12 cellular contexts compared by ENCODE assay signal in the genomic region with DNA sequence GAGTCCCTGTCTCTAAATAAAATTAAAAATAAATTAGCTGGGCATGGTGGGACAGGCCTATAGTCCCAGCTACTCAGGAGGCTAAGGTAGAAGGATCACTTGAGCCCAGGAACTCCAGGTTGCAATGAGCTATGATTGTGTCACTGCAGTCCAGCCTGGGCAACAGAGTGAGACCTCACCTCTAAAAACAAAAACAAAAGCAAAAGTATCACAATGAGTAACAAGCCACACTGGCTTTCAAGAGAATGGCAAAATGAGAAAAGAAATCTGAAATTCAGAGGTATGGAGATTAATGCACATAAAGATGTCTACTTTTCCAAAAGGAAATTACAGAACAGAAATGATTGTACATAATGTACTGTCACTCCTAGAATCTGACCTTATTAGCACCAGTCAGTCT.
DNase-seq lines count a peak whose midpoint lies in the region; ATAC-seq, FAIRE-seq and TF ChIP-seq lines count a peak whose summit lies in the region.
"Had no signal": no experiment of that assay in that cellular context is flagged by ENCODE, and none has a peak within 500 bp of the region (broad histone marks: within the 10 kb centered on the region; RNA-seq: fewer than 3 reads in every experiment).

No MANE protein-coding gene starts in this region.

- H3K27me3 ChIP-seq in A673 (replicated peaks; ENCODE audit: insufficient read depth, low read depth, low read length, poor library complexity) (no peaks in the 10 kb centered on the region), Peyer's patch (no peaks in the 10 kb centered on the region)
- H3K27me3 ChIP-seq: neutrophil, tibial artery had no signal

- TF ChIP-seq POLR2A in Peyer's patch (IDR thresholded peaks at IDR 0.05): no peak

- H3K36me3 ChIP-seq in A673 (ENCODE audit: insufficient read depth, low read length, poor library complexity, severe bottlenecking): no peaks in the 10 kb centered on the region
- no peaks in the 10 kb centered on the region for H3K36me3 ChIP-seq in Peyer's patch
- H3K36me3 ChIP-seq: neutrophil, tibial artery had no signal

- POLR2A ChIA-PET in A673 (lab: Charles Lee; ENCODE audit: low non-redundant PET): no interaction called here

- peak; percentile 95 for FAIRE-seq in GM19239 (lab: Jason Lieb, UNC)

- CTCF ChIA-PET in A673 (lab: Charles Lee): no interaction called here

- ATAC-seq in HG02623 (IDR thresholded peaks at IDR 0.05; ENCODE audit: unreplicated experiment) (peak; percentile 89), HG03432 (IDR thresholded peaks at IDR 0.05; ENCODE audit: unreplicated experiment) (peak; percentile 98)

- TF ChIP-seq CTCF in A673 (conservative IDR thresholded peaks at IDR 0.05; ENCODE audit: low read depth, low read length): no peak
- TF ChIP-seq CTCF in Peyer's patch (IDR thresholded peaks at IDR 0.05): no peak

- BruUV-seq in A673 (replicated peaks; lab: Mats Ljungman, UMichigan): no TSS peak

- H3K4me3 ChIP-seq in A673 (ENCODE audit: low read depth, low read length, poor library complexity, severe bottlenecking) (no peak overlapping the region), Peyer's patch (no peak overlapping the region)
- H3K4me3 ChIP-seq: tibial artery had no signal

- intact Hi-C loops in A673 (cut with micrococcal nuclease; ENCODE audit: unreplicated experiment): no loop called here

- peak overlapping the region; percentile 5 for H3K27ac ChIP-seq in A673 (ENCODE audit: low read depth, low read length, poor library complexity, severe bottlenecking)
- no peak overlapping the region for H3K27ac ChIP-seq in Peyer's patch
- H3K27ac ChIP-seq: neutrophil, tibial artery had no signal

- DNase-seq in A673 (ENCODE audit: low spot score) (no peak), GM19239 (ENCODE audit: insufficient read length, low spot score) (no peak), mesenteric fat pad (ENCODE audit: low spot score) (no peak), NCI-H82 (lab: John Stamatoyannopoulos, UW) (no peak), NCI-H524 (lab: John Stamatoyannopoulos, UW) (no peak), Peyer's patch (no peak)
- DNase-seq: central memory CD4-positive, alpha-beta T cell; NCI-H187; tibial artery had no signal

- H3K4me1 ChIP-seq in A673 (ENCODE audit: insufficient read depth, low read length, poor library complexity, severe bottlenecking): peaks cover 19% of the 10 kb centered on the region
- H3K4me1 ChIP-seq in Peyer's patch: peaks cover 0 to 9% (median 0%) of the 10 kb centered on the region in 4 donors

- no peaks in the 10 kb centered on the region for H3K9me3 ChIP-seq in A673 (ENCODE audit: low read depth, low read length, poor library complexity, severe bottlenecking)
- H3K9me3 ChIP-seq in Peyer's patch: no peaks in the 10 kb centered on the region
- H3K9me3 ChIP-seq: neutrophil, tibial artery had no signal
